ENCODE assay signal across 8 cellular contexts in genomic region chr6:31834704-31835375, GRCh38. TPM values are rescaled to one million over a fixed set of nuclear protein-coding genes. Genes with fewer than 3 reads are reported as not detected.
DNase-seq lines count a peak whose midpoint lies in the region; ATAC-seq, FAIRE-seq and TF ChIP-seq lines count a peak whose summit lies in the region.

No MANE protein-coding gene starts in this region.

- peaks cover 54% of the 10 kb centered on the region for H3K4me1 Mint-ChIP-seq in CD14-positive monocyte
- peaks cover 68% of the 10 kb centered on the region for H3K4me1 Mint-ChIP-seq in activated B cell treated with CpG ODN at 0.5 μM for 24 hours

- POLR2A ChIA-PET in activated B cell treated with CpG ODN at 0.5 μM for 24 hours (lab: Charles Lee), result interaction anchor here (0.6 to 9.9 kb wide), 31 partner anchors 8 to 1769 kb away, joined by 3 to 133 read pairs (median 6); partner anchors contain the start of genes ABHD16A, ATF6B, BAG6 and C6orf47

- dilution Hi-C loops in keratinocyte (cut with MboI; ENCODE audit: extremely low pct_ligation_motif_present, low sequenced_read_pairs), result no loop called here

- peak overlapping the region; percentile 78 to 96 (median 92) for H3K4me3 ChIP-seq in keratinocyte (ENCODE audit: control insufficient read depth in 2 of 3, extremely low read depth in 1 of 3, insufficient read depth in 2 of 3, low read depth in 1 of 3, low read length in 3 of 3)

- peak overlapping the region; percentile 95 for H3K4me2 ChIP-seq in keratinocyte (ENCODE audit: control insufficient read depth, extremely low read depth, insufficient read depth, low read depth, low read length)

- H3K4me3 Mint-ChIP-seq in CD14-positive monocyte, result peak overlapping the region; percentile 98 to 99
- H3K4me3 Mint-ChIP-seq in activated B cell treated with CpG ODN at 0.5 μM for 24 hours, result peak overlapping the region; percentile 99

- H3K27ac Mint-ChIP-seq in CD14-positive monocyte, result peak overlapping the region; percentile 97 to 100 (median 98)
- peak overlapping the region; percentile 98 for H3K27ac Mint-ChIP-seq in activated B cell treated with CpG ODN at 0.5 μM for 24 hours

- peaks cover 18 to 33% of the 10 kb centered on the region in 2 experiments for H3K36me3 ChIP-seq in keratinocyte (ENCODE audit: control insufficient read depth in 2 of 2, extremely low read depth in 1 of 2, insufficient read depth in 2 of 2, low read length in 2 of 2)

- FAIRE-seq in keratinocyte (lab: Jason Lieb, UNC), result no peak

- H4K20me1 ChIP-seq in keratinocyte (ENCODE audit: control insufficient read depth, extremely low read depth, insufficient read depth, low read length), result peaks cover 34% of the 10 kb centered on the region

- H3K27me3 ChIP-seq in keratinocyte (ENCODE audit: control insufficient read depth, extremely low read depth, insufficient read depth, low read length), result no peaks in the 10 kb centered on the region

- peak overlapping the region; percentile 80 for H2AFZ ChIP-seq in keratinocyte (ENCODE audit: control insufficient read depth, low read length)

- no peaks in the 10 kb centered on the region for H3K27me3 Mint-ChIP-seq in CD14-positive monocyte (ENCODE audit: low read depth in 3 of 3)
- no peaks in the 10 kb centered on the region for H3K27me3 Mint-ChIP-seq in activated B cell treated with CpG ODN at 0.5 μM for 24 hours

- peak overlapping the region; percentile 97 for H3K9ac ChIP-seq in keratinocyte (ENCODE audit: control insufficient read depth, extremely low read depth, insufficient read depth, low read length)

- ATAC-seq in GM21825 (IDR thresholded peaks at IDR 0.05; ENCODE audit: unreplicated experiment), result peak; percentile 30
- peak; percentile 62 for ATAC-seq in activated B cell treated with CpG ODN at 0.5 μM for 24 hours (ENCODE audit: low read depth)
- no peak for ATAC-seq in GM19395 (IDR thresholded peaks at IDR 0.05; ENCODE audit: unreplicated experiment)

- no peaks in the 10 kb centered on the region for H3K9me3 ChIP-seq in keratinocyte (ENCODE audit: control insufficient read depth, low read depth, low read length)

- H3K36me3 Mint-ChIP-seq in CD14-positive monocyte (peaks cover 22 to 38% of the 10 kb centered on the region in 2 donors), activated B cell treated with CpG ODN at 0.5 μM for 24 hours (ENCODE audit: low read depth) (peaks cover 46% of the 10 kb centered on the region)

- H3K27ac ChIP-seq in caudate nucleus (ENCODE audit: low read depth, low read length), result peak overlapping the region; percentile 97
- peak overlapping the region; percentile 99 for H3K27ac ChIP-seq in keratinocyte (ENCODE audit: control insufficient read depth, insufficient read depth, low read length)

- peaks cover 2% of the 10 kb centered on the region for H3K9me1 ChIP-seq in keratinocyte (ENCODE audit: control insufficient read depth, extremely low read depth, insufficient read depth, low read length)

- H3K79me2 ChIP-seq in keratinocyte (ENCODE audit: control insufficient read depth, insufficient read depth, low read length), result peaks cover 62% of the 10 kb centered on the region

- TF ChIP-seq CTCF in CD14-positive monocyte (IDR thresholded peaks at IDR 0.05) (no peak), activated B cell treated with CpG ODN at 0.5 μM for 24 hours (IDR thresholded peaks at IDR 0.05) (no peak), keratinocyte (optimal IDR thresholded peaks at IDR 0.05 in 1 of 3, IDR thresholded peaks at IDR 0.05 in 1 of 3, conservative IDR thresholded peaks at IDR 0.05 in 1 of 3; ENCODE audit: extremely low read depth in 1 of 3, insufficient read depth in 2 of 3, low read length in 3 of 3) (no peak)

- peaks cover 24% of the 10 kb centered on the region for H3K4me1 ChIP-seq in keratinocyte (ENCODE audit: control insufficient read depth, extremely low read depth, insufficient read depth, low read length)

- CTCF ChIA-PET in activated B cell treated with CpG ODN at 0.5 μM for 24 hours (lab: Charles Lee), result interaction anchor here (1.1 to 3.3 kb wide), 3 partner anchors 105 to 284 kb away, joined by 3 to 17 read pairs (median 4); no protein-coding TSS in a partner anchor

- H3K9me3 Mint-ChIP-seq in CD14-positive monocyte (no peaks in the 10 kb centered on the region), activated B cell treated with CpG ODN at 0.5 μM for 24 hours (no peaks in the 10 kb centered on the region)

- DNase-seq in CD14-positive monocyte (ENCODE audit: low spot score) (peak; percentile 78), NCI-H2029 treated with DMSO at 0.1 percent for 48 hours (lab: John Stamatoyannopoulos, UW) (peak; percentile 94), activated B cell treated with CpG ODN at 0.5 μM for 24 hours (peak; percentile 75), caudate nucleus (lab: John Stamatoyannopoulos, UW) (peak in 55 of 61 donors; percentile 23 to 92 (median 78)), keratinocyte (ENCODE audit: low read depth, low spot score) (no peak)
- DNase-seq in stimulated activated CD4-positive, alpha-beta T cell treated with anti-CD3 and anti-CD28 coated beads, Interleukin-12 subunit alpha, Interleukin-12 subunit beta, amount 100 ng/mL, for 4 hours, result peak; percentile 79

- intact Hi-C loops in CD14-positive monocyte (cut with micrococcal nuclease) (loop anchor here (5.0 to 10.0 kb wide), 4 partner anchors 108 to 290 kb away; partner anchors contain the start of genes DDAH2 (in 2 of the 2), LY6G5C (in 2 of the 2), ATP6V1G2 (in 1 of the 2) and DDX39B (in 1 of the 2)), activated B cell treated with CpG ODN at 0.5 μM for 24 hours (cut with micrococcal nuclease) (loop anchor here (1.0 to 2.0 kb wide), 7 partner anchors 28 to 288 kb away; partner anchors contain the start of genes BAG6, NFKBIL1 and VARS1)

RNA-seq across cellular contexts. Expression of gene HSPA1B, which starts 7.3 kb away (rescaled TPM):
- polyA plus RNA-seq in CD14-positive monocyte, result 1 to 10 TPM; 3.4 to 4.8 TPM
- total RNA-seq in activated B cell treated with CpG ODN at 0.5 μM for 24 hours, result 23.7 and 30.4 TPM in 2 replicates
- 33.5 to 65.8 TPM (median 48.1 TPM) in 3 replicates for polyA plus RNA-seq in keratinocyte
- 466 TPM for polyA plus RNA-seq in keratinocyte (2011; ENCODE audit: low read depth)
- 25.5 and 35.7 TPM in 2 replicates for polyA plus RNA-seq in keratinocyte (2011; cell fraction: cytosol; rRNA removed)
- 107 and 118 TPM in 2 replicates for polyA plus RNA-seq in keratinocyte (2011; cell fraction: nucleus; rRNA removed)
- polyA plus RNA-seq in keratinocyte (2012; ENCODE audit: low replicate concordance), result 88.4 and 366 TPM in 2 replicates
- polyA minus RNA-seq in keratinocyte, result 56.1 to 86.6 TPM (median 65.9 TPM) in 3 replicates
- 89.0 TPM for polyA minus RNA-seq in keratinocyte (2011; cell fraction: cytosol; rRNA and poly(A)+ RNA removed)
- 125 and 143 TPM in 2 replicates for polyA minus RNA-seq in keratinocyte (2011; cell fraction: nucleus; rRNA and poly(A)+ RNA removed)

RNA-seq across cellular contexts. Expression of gene HSPA1A, which starts 19.5 kb away (rescaled TPM):
- polyA plus RNA-seq in CD14-positive monocyte (100 to 1,000 TPM; 144 to 215 TPM), keratinocyte (95.5 to 142 TPM (median 110 TPM) in 3 replicates)
- 27.1 and 28.1 TPM in 2 replicates for total RNA-seq in activated B cell treated with CpG ODN at 0.5 μM for 24 hours
- polyA plus RNA-seq in keratinocyte (2011; ENCODE audit: low read depth), result 543 TPM
- polyA plus RNA-seq in keratinocyte (2011; cell fraction: cytosol; rRNA removed), result 58.1 and 98.7 TPM in 2 replicates
- 269 and 283 TPM in 2 replicates for polyA plus RNA-seq in keratinocyte (2011; cell fraction: nucleus; rRNA removed)
- polyA plus RNA-seq in keratinocyte (2012; ENCODE audit: low replicate concordance), result 215 and 387 TPM in 2 replicates
- polyA minus RNA-seq in keratinocyte, result 56.7 to 205 TPM (median 64.7 TPM) in 3 replicates
- polyA minus RNA-seq in keratinocyte (2011; cell fraction: cytosol; rRNA and poly(A)+ RNA removed), result 139 TPM
- 212 and 216 TPM in 2 replicates for polyA minus RNA-seq in keratinocyte (2011; cell fraction: nucleus; rRNA and poly(A)+ RNA removed)

RNA-seq across cellular contexts. Expression of gene HSPA1L, which starts 19.8 kb away (rescaled TPM):
- polyA plus RNA-seq in CD14-positive monocyte, result under 1 TPM; 0.53 to 0.55 TPM
- total RNA-seq in activated B cell treated with CpG ODN at 0.5 μM for 24 hours, result 1.2 and 2.1 TPM in 2 replicates
- 0.31 to 0.60 TPM (median 0.54 TPM) in 3 replicates for polyA plus RNA-seq in keratinocyte
- polyA plus RNA-seq in keratinocyte (2011; ENCODE audit: low read depth), result 1.1 TPM
- polyA plus RNA-seq in keratinocyte (2011; cell fraction: cytosol; rRNA removed), result 0.30 and 0.49 TPM in 2 replicates
- 0.61 and 0.88 TPM in 2 replicates for polyA plus RNA-seq in keratinocyte (2011; cell fraction: nucleus; rRNA removed)
- polyA plus RNA-seq in keratinocyte (2012; ENCODE audit: low replicate concordance), result 0.47 and 0.97 TPM in 2 replicates
- polyA minus RNA-seq in keratinocyte, result 0.35 to 0.82 TPM (median 0.73 TPM) in 3 replicates
- polyA minus RNA-seq in keratinocyte (2011; cell fraction: cytosol; rRNA and poly(A)+ RNA removed), result not detected
- 1.2 TPM in 1 of 2 replicates, not detected in the other for polyA minus RNA-seq in keratinocyte (2011; cell fraction: nucleus; rRNA and poly(A)+ RNA removed)

RNA-seq across cellular contexts. Expression of gene NEU1, which starts 27.8 kb away (rescaled TPM):
- 10 to 100 TPM; 81.8 to 89.5 TPM for polyA plus RNA-seq in CD14-positive monocyte
- 18.3 and 19.2 TPM in 2 replicates for total RNA-seq in activated B cell treated with CpG ODN at 0.5 μM for 24 hours
- polyA plus RNA-seq in keratinocyte, result 27.9 to 44.4 TPM (median 38.6 TPM) in 3 replicates
- polyA plus RNA-seq in keratinocyte (2011; ENCODE audit: low read depth), result 27.7 TPM
- polyA plus RNA-seq in keratinocyte (2011; cell fraction: cytosol; rRNA removed), result 21.5 and 26.6 TPM in 2 replicates
- 57.0 and 60.0 TPM in 2 replicates for polyA plus RNA-seq in keratinocyte (2011; cell fraction: nucleus; rRNA removed)
- 22.5 and 56.8 TPM in 2 replicates for polyA plus RNA-seq in keratinocyte (2012; ENCODE audit: low replicate concordance)
- polyA minus RNA-seq in keratinocyte, result 21.8 to 42.7 TPM (median 38.9 TPM) in 3 replicates
- 29.5 TPM for polyA minus RNA-seq in keratinocyte (2011; cell fraction: cytosol; rRNA and poly(A)+ RNA removed)
- polyA minus RNA-seq in keratinocyte (2011; cell fraction: nucleus; rRNA and poly(A)+ RNA removed), result 28.9 and 29.7 TPM in 2 replicates

RNA-seq across cellular contexts. Expression of gene LSM2, which starts 28.1 kb away (rescaled TPM):
- polyA plus RNA-seq in CD14-positive monocyte, result 10 to 100 TPM; 40.0 to 41.0 TPM
- 61.8 and 68.6 TPM in 2 replicates for total RNA-seq in activated B cell treated with CpG ODN at 0.5 μM for 24 hours
- 34.4 to 84.1 TPM (median 46.5 TPM) in 3 replicates for polyA plus RNA-seq in keratinocyte
- 18.7 TPM for polyA plus RNA-seq in keratinocyte (2011; ENCODE audit: low read depth)
- polyA plus RNA-seq in keratinocyte (2011; cell fraction: cytosol; rRNA removed), result 65.3 and 72.5 TPM in 2 replicates
- 14.3 and 16.3 TPM in 2 replicates for polyA plus RNA-seq in keratinocyte (2011; cell fraction: nucleus; rRNA removed)
- 44.6 and 69.2 TPM in 2 replicates for polyA plus RNA-seq in keratinocyte (2012; ENCODE audit: low replicate concordance)
- 33.6 to 70.1 TPM (median 49.5 TPM) in 3 replicates for polyA minus RNA-seq in keratinocyte
- 27.6 TPM for polyA minus RNA-seq in keratinocyte (2011; cell fraction: cytosol; rRNA and poly(A)+ RNA removed)
- polyA minus RNA-seq in keratinocyte (2011; cell fraction: nucleus; rRNA and poly(A)+ RNA removed), result 4.2 and 6.5 TPM in 2 replicates
